Comparison of ENCODE assay signal across 1 cellular context in genomic region chr5:127521138-127521770, GRCh38.
TF ChIP-seq lines count a peak whose summit lies in the region.

No MANE protein-coding gene starts in this region.

TF ChIP-seq in HCT116, 20 proteins besides CTCF, POLR2A, EP300 and RAD21 (continued from another document):
- TF ChIP-seq CBX3 (IDR thresholded peaks at IDR 0.05; ENCODE audit: low read depth) = 0 out of 2 replicates have a peak, but pooled peaks have one; percentile 28
